ENCODE assay signal across 11 cellular contexts in the genomic region with DNA sequence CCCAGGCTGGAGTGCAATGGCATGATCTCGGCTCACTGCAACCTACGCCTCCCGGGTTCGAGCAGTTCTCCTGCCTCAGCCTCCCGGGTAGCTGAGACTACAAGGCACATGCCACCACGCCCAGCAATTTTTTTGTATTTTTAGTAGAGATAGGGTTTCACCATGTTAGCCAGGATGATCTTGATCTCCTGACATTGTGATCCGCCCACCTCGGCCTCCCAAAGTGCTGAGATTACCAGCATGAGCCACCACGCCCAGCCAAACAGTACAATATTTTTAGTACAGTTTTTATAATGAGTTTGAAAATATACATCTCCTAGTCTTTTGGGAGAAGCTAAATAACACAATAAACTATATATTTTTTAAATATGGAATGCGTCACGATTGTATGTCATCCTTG. TPM values are rescaled to one million over a fixed set of nuclear protein-coding genes. Genes with fewer than 3 reads are reported as not detected.
"Had no signal": no experiment of that assay in that cellular context is flagged by ENCODE, and none has a peak within 500 bp of the region (broad histone marks: within the 10 kb centered on the region; RNA-seq: fewer than 3 reads in every experiment).

No MANE protein-coding gene starts in this region.

RNA-seq across cellular contexts. Expression of a gene that starts 46.9 kb away (rescaled TPM):
- total RNA-seq: OCI-LY7, PC-3, PC-9, Peyer's patch, Right ventricle myocardium inferior, Right ventricle myocardium superior, RPMI7951, SJCRH30, SJSA1, T-cell had no signal
- polyA plus RNA-seq: SK-N-SH had no signal
